In genomic region chr19:15555759-15556633, GRCh38 we compare ENCODE assay signal across 1 cellular context.
TF ChIP-seq lines count a peak whose summit lies in the region.

No MANE protein-coding gene starts in this region.

TF ChIP-seq in GM12878, 131 proteins besides CTCF, POLR2A, EP300 and RAD21 (continued from another document):
- TF ChIP-seq ZNF687 (IDR thresholded peaks at IDR 0.05) (no peak), BHLHE40 (IDR thresholded peaks at IDR 0.05; ENCODE audit: borderline replicate concordance in 1 of 2, low read depth in 2 of 2, low read length in 1 of 2) (peak; percentile 71 to 79; a peak in 3 of 4 replicates), RELB (IDR thresholded peaks at IDR 0.05; ENCODE audit: low read depth) (0 out of 2 replicates have a peak, but pooled peaks have one; percentile 20), MXI1 (IDR thresholded peaks at IDR 0.05; ENCODE audit: low read depth, low read length) (0 out of 2 replicates have a peak, but pooled peaks have one; percentile 22), CREB1 (IDR thresholded peaks at IDR 0.05; ENCODE audit: low read depth) (0 out of 2 replicates have a peak, but pooled peaks have one; percentile 30), EZH2 (IDR thresholded peaks at IDR 0.05; ENCODE audit: borderline replicate concordance, control insufficient read depth, low read depth, low read length) (no peak), PAX8 (IDR thresholded peaks at IDR 0.05) (no peak), MYB (IDR thresholded peaks at IDR 0.05; ENCODE audit: borderline replicate concordance, low read depth, low read length) (0 out of 2 replicates have a peak, but pooled peaks have one; percentile 2), TCF12 (IDR thresholded peaks at IDR 0.05; ENCODE audit: low read depth, low read length) (no peak), CUX1 (IDR thresholded peaks at IDR 0.05; ENCODE audit: insufficient replicate concordance, low read depth, low read length) (no peak), TCF3 (IDR thresholded peaks at IDR 0.05; ENCODE audit: borderline replicate concordance, insufficient read depth, low read depth, low read length) (no peak), RCOR1 (conservative IDR thresholded peaks at IDR 0.05; ENCODE audit: low read depth, low read length) (0 out of 2 replicates have a peak, but pooled peaks have one; percentile 4), POU2F2 (IDR thresholded peaks at IDR 0.05; ENCODE audit: borderline replicate concordance, low read depth, low read length) (no peak; the same call in 2 of the 3 replicates), USF1 (IDR thresholded peaks at IDR 0.05; ENCODE audit: borderline replicate concordance, extremely low read length, insufficient read depth, low read depth, low read length) (peak; percentile 72), RB1 (IDR thresholded peaks at IDR 0.05; ENCODE audit: borderline replicate concordance) (peak; percentile 40; the same call in 1 of the 2 replicates), HCFC1 (IDR thresholded peaks at IDR 0.05; ENCODE audit: low read length) (0 out of 2 replicates have a peak, but pooled peaks have one; percentile 7)
